ENCODE assay signal across 24 cellular contexts in genomic region chr19:41384351-41384750, GRCh38. TPM values are rescaled to one million over a fixed set of nuclear protein-coding genes. Genes with fewer than 3 reads are reported as not detected.
"Had no signal": no experiment of that assay in that cellular context is flagged by ENCODE, and none has a peak within 500 bp of the region (broad histone marks: within the 10 kb centered on the region; RNA-seq: fewer than 3 reads in every experiment).

No MANE protein-coding gene starts in this region.

- H3K9me3 ChIP-seq: heart left ventricle, left ventricle myocardium inferior, lower lobe of right lung, pancreas, right lobe of liver, testis, tibial nerve, upper lobe of right lung, vagina had no signal

- H3K4me1 Mint-ChIP-seq: nephron; stimulated activated effector memory CD8-positive, alpha-beta T cell treated with anti-CD3 and anti-CD28 coated beads, Interleukin-12 subunit alpha, Interleukin-12 subunit beta, amount 100 ng/mL, for 72 hours had no signal

- H3K4me3 ChIP-seq: dorsolateral prefrontal cortex, heart left ventricle, left ventricle myocardium inferior, lower lobe of right lung, pancreas, right lobe of liver, testis, tibial nerve, upper lobe of right lung, vagina had no signal

- H3K4me3 Mint-ChIP-seq: nephron; stimulated activated effector memory CD8-positive, alpha-beta T cell treated with anti-CD3 and anti-CD28 coated beads, Interleukin-12 subunit alpha, Interleukin-12 subunit beta, amount 100 ng/mL, for 72 hours; stimulated activated naive CD8-positive, alpha-beta T cell treated with anti-CD3 and anti-CD28 coated beads, Interleukin-15, Interleukin-2, amounts not matched to agents 100 ng/mL and 50 ng/mL, for 24 hours had no signal

- H3K27me3 ChIP-seq: dorsolateral prefrontal cortex, heart left ventricle, pancreas, right lobe of liver, testis, tibial nerve, upper lobe of right lung, vagina had no signal

- FAIRE-seq: islet of Langerhans, pancreas had no signal

- DNase-seq: cortex of kidney; dorsolateral prefrontal cortex; effector CD8-positive, alpha-beta T cell; foreskin melanocyte; heart left ventricle; hypothalamus; left ventricle myocardium inferior; lower lobe of right lung; mesenchymal stem cell; midbrain; occipital lobe; pancreas; right lobe of liver; stimulated activated CD4-positive, alpha-beta T cell treated with anti-CD3 and anti-CD28 coated beads, Interleukin-4, amount 100 ng/mL, for 1 hour; stimulated activated CD8-positive, alpha-beta memory T cell treated with anti-CD3 and anti-CD28 coated beads, Interleukin-4, amount 100 ng/mL, for 48 hours; testis; upper lobe of right lung had no signal

- ATAC-seq: heart left ventricle; lower lobe of right lung; pancreas; right lobe of liver; stimulated activated effector memory CD8-positive, alpha-beta T cell treated with anti-CD3 and anti-CD28 coated beads, Interleukin-12 subunit alpha, Interleukin-12 subunit beta, amount 100 ng/mL, for 72 hours; upper lobe of right lung had no signal

- H3K27ac Mint-ChIP-seq: nephron; progenitor cell of endocrine pancreas; stimulated activated effector memory CD8-positive, alpha-beta T cell treated with anti-CD3 and anti-CD28 coated beads, Interleukin-12 subunit alpha, Interleukin-12 subunit beta, amount 100 ng/mL, for 72 hours; stimulated activated naive CD8-positive, alpha-beta T cell treated with anti-CD3 and anti-CD28 coated beads, Interleukin-15, Interleukin-2, amounts not matched to agents 100 ng/mL and 50 ng/mL, for 24 hours had no signal

- H3K4me1 ChIP-seq: left ventricle myocardium inferior, lower lobe of right lung, pancreas, right lobe of liver, testis, upper lobe of right lung had no signal

- H3K9me3 Mint-ChIP-seq: nephron; stimulated activated effector memory CD8-positive, alpha-beta T cell treated with anti-CD3 and anti-CD28 coated beads, Interleukin-12 subunit alpha, Interleukin-12 subunit beta, amount 100 ng/mL, for 72 hours; stimulated activated naive CD8-positive, alpha-beta T cell treated with anti-CD3 and anti-CD28 coated beads, Interleukin-15, Interleukin-2, amounts not matched to agents 100 ng/mL and 50 ng/mL, for 24 hours had no signal

- H3K27ac ChIP-seq: dorsolateral prefrontal cortex, heart left ventricle, left ventricle myocardium inferior, lower lobe of right lung, pancreas, right lobe of liver, testis, tibial nerve, upper lobe of right lung, vagina had no signal

- H3K27me3 Mint-ChIP-seq: progenitor cell of endocrine pancreas; stimulated activated naive CD8-positive, alpha-beta T cell treated with anti-CD3 and anti-CD28 coated beads, Interleukin-15, Interleukin-2, amounts not matched to agents 100 ng/mL and 50 ng/mL, for 24 hours had no signal

RNA-seq across cellular contexts. Expression of gene B9D2, which starts 20.4 kb away (rescaled TPM):
- total RNA-seq: vagina had no signal
